In the genomic region with DNA sequence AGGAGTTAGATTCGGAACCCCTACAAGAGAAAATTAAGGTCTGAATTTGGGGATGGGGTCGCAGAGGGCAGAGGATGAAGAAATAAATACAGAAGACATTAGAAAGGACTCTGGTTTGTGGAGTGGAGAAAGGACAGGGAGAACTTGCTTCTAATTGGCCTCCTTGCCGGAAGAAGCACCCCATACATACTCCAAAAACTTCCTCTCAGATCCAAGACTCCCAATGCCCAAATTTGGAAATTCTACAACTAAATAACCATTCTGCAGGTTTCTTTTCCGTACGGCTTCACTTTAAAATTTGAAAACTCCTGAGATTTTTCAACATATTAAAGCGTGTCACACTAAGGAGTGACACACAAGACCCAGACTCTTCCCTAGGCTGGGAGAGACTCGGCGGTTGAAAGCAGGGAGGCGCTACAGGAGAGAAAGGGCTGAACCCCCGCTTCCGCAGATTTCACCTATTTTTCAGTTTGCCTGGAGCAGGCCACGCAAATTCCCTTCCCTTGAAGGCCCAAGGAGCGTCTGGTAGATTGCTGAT, we compare ENCODE assay signal across 8 cellular contexts. TPM values are rescaled to one million over a fixed set of nuclear protein-coding genes. Genes with fewer than 3 reads are reported as not detected.
DNase-seq lines count a peak whose midpoint lies in the region; ATAC-seq and TF ChIP-seq lines count a peak whose summit lies in the region.

No MANE protein-coding gene starts in this region.

- TF ChIP-seq POLR2A in right lobe of liver (IDR thresholded peaks at IDR 0.05) (peak; percentile 19), tibial nerve (IDR thresholded peaks at IDR 0.05) (no peak)

- peak overlapping the region; percentile 93 to 94 (median 94) for H3K27ac ChIP-seq in right lobe of liver
- H3K27ac ChIP-seq in tibial nerve: peak overlapping the region; percentile 88 to 98 (median 92)

- H3F3A ChIP-seq in Loucy (ENCODE audit: low read depth): peaks cover 7% of the 10 kb centered on the region; the same call in 1 of the 2 replicates

- CTCF ChIA-PET in MCF 10A (lab: Yijun Ruan, JAX): interaction anchor here (0.6 kb wide), 1 partner anchor 183 kb away, joined by 3 read pairs; no protein-coding TSS in a partner anchor

- H3K4me1 ChIP-seq in Loucy (ENCODE audit: insufficient read depth, low read length, poor library complexity, severe bottlenecking) (peaks cover 42% of the 10 kb centered on the region), right lobe of liver (peaks cover 0 to 17% (median 9%) of the 10 kb centered on the region in 4 donors), tibial nerve (peaks cover 0 to 34% (median 18%) of the 10 kb centered on the region in 4 donors)

- WGBS in right lobe of liver (ENCODE audit: insufficient coverage, low coverage, low lambda C conversion rate, missing lambda C conversion rate): 6% methylated on average over 13 of the region's 13 CpGs
- WGBS in tibial nerve, 2 donors: 8 to 10% methylated on average over 13 of the region's 13 CpGs

- H2AFZ ChIP-seq in Loucy (ENCODE audit: low read length): peak overlapping the region; percentile 90

- no peaks in the 10 kb centered on the region for H3K27me3 Mint-ChIP-seq in MCF 10A (ENCODE audit: insufficient read depth, unreplicated experiment)

- peaks cover 54% of the 10 kb centered on the region for H3K36me3 Mint-ChIP-seq in MCF 10A (ENCODE audit: insufficient read depth, unreplicated experiment)

- no peak for TF ChIP-seq EP300 in tibial nerve (IDR thresholded peaks at IDR 0.05)

- H3K79me2 ChIP-seq in Loucy (ENCODE audit: insufficient read depth, low read length): peaks cover 54% of the 10 kb centered on the region

- no peak for TF ChIP-seq CTCF in Loucy (conservative IDR thresholded peaks at IDR 0.05; ENCODE audit: low read length)
- no peak for TF ChIP-seq CTCF in MCF 10A (IDR thresholded peaks at IDR 0.05; ENCODE audit: unreplicated experiment)
- no peak for TF ChIP-seq CTCF in right lobe of liver (IDR thresholded peaks at IDR 0.05)
- TF ChIP-seq CTCF in tibial nerve (IDR thresholded peaks at IDR 0.05): no peak

- POLR2A ChIA-PET in MCF 10A (lab: Yijun Ruan, JAX): interaction anchor here (0.8 to 1.7 kb wide), 3 partner anchors 12 to 221 kb away, joined by 3 to 5 read pairs (median 4); no protein-coding TSS in a partner anchor

- H3K4me3 ChIP-seq in Loucy (ENCODE audit: low read length, poor library complexity, severe bottlenecking): peak overlapping the region; percentile 94
- peak overlapping the region; percentile 87 to 97 (median 95) for H3K4me3 ChIP-seq in right lobe of liver
- peak overlapping the region; percentile 84 to 99 (median 96) for H3K4me3 ChIP-seq in tibial nerve

- H3K27ac Mint-ChIP-seq in MCF 10A (ENCODE audit: low read depth, unreplicated experiment): peak overlapping the region; percentile 96

- no peaks in the 10 kb centered on the region for H3K9me3 Mint-ChIP-seq in MCF 10A (ENCODE audit: unreplicated experiment)

- ATAC-seq in right lobe of liver: peak in 3 of 4 donors; percentile 10 to 46 (median 18)

- no peaks in the 10 kb centered on the region for H3K9me3 ChIP-seq in Loucy (ENCODE audit: insufficient read depth, low read depth, low read length)
- H3K9me3 ChIP-seq in right lobe of liver: no peaks in the 10 kb centered on the region
- H3K9me3 ChIP-seq in tibial nerve: no peaks in the 10 kb centered on the region

- H3K36me3 ChIP-seq in Loucy (ENCODE audit: insufficient read depth, low read length) (peaks cover 30% of the 10 kb centered on the region; the same call in 1 of the 2 replicates), right lobe of liver (peaks cover 0 to 34% (median 21%) of the 10 kb centered on the region in 4 donors), tibial nerve (peaks cover 0 to 37% (median 0%) of the 10 kb centered on the region in 3 donors)

- H3K9me2 ChIP-seq in Loucy (replicated peaks; ENCODE audit: low read depth, low read length): no peaks in the 10 kb centered on the region

- peaks cover 6% of the 10 kb centered on the region for H3K27me3 ChIP-seq in Loucy (ENCODE audit: insufficient read depth, low read length, poor library complexity, severe bottlenecking)
- H3K27me3 ChIP-seq in right lobe of liver: no peaks in the 10 kb centered on the region
- H3K27me3 ChIP-seq in tibial nerve: no peaks in the 10 kb centered on the region

- peak overlapping the region; percentile 99 for H3K4me2 ChIP-seq in Loucy (ENCODE audit: low read depth, low read length, poor library complexity, severe bottlenecking)

- H3K4me3 Mint-ChIP-seq in MCF 10A (ENCODE audit: unreplicated experiment): peak overlapping the region; percentile 87

- H4K20me1 ChIP-seq in Loucy (ENCODE audit: insufficient read depth, low read length, poor library complexity, severe bottlenecking): peaks cover 40% of the 10 kb centered on the region

- H3K9ac ChIP-seq in Loucy (ENCODE audit: low read depth, low read length, poor library complexity, severe bottlenecking): peak overlapping the region; percentile 98

- BruUV-seq in MCF 10A (replicated peaks; lab: Mats Ljungman, UMichigan): TSS peak; percentile 64

- intact Hi-C loops in MCF 10A (cut with micrococcal nuclease): loop anchor here (5.0 kb wide), 3 partner anchors 186 to 329 kb away; a partner anchor contains a TSS
- intact Hi-C loops in right lobe of liver (cut with DNase I): no loop called here

- DNase-seq in NCI-H146 (lab: John Stamatoyannopoulos, UW) (peak; percentile 23), NCI-H146 treated with DMSO at 0.1 percent for 48 hours (lab: John Stamatoyannopoulos, UW; ENCODE audit: unreplicated experiment) (no peak), MCF 10A (ENCODE audit: unreplicated experiment) (peak; percentile 50), right lobe of liver (no peak), tibial nerve (ENCODE audit: low spot score in 2 of 2) (no peak), GOT3 (lab: John Stamatoyannopoulos, UW) (no peak)
- no peak for DNase-seq in effector CD4-positive, alpha-beta T cell

- peaks cover 36% of the 10 kb centered on the region for H3K4me1 Mint-ChIP-seq in MCF 10A (ENCODE audit: insufficient read depth, unreplicated experiment)

RNA-seq across cellular contexts. Expression of a gene that starts 0.5 kb away (rescaled TPM):
- 32.8 and 35.4 TPM in 2 replicates for total RNA-seq in MCF 10A (2022)
- total RNA-seq in right lobe of liver: 1 to 10 TPM; 1.5 to 5.0 (median 3.7) TPM
- total RNA-seq in tibial nerve: 10 to 100 TPM in 2 of 4 donors, 1 to 10 TPM in 2; 1.7 to 15.6 (median 9.9) TPM

RNA-seq across cellular contexts. Expression of a gene that starts 0.9 kb away (rescaled TPM):
- total RNA-seq in MCF 10A (2022) (1,343 and 1,536 TPM in 2 replicates), right lobe of liver (100 to 1,000 TPM; 241 to 478 (median 297) TPM), tibial nerve (1,000 to 10,000 TPM in 3 of 4 donors, 100 to 1,000 TPM in 1; 798 to 1,730 (median 1,241) TPM)

RNA-seq across cellular contexts. Expression of a gene that starts 37.4 kb away (rescaled TPM):
- total RNA-seq in MCF 10A (2022): 58.3 and 60.7 TPM in 2 replicates
- total RNA-seq in right lobe of liver: 10 to 100 TPM; 18.3 to 28.3 (median 23.9) TPM
- total RNA-seq in tibial nerve: 10 to 100 TPM; 11.8 to 31.9 (median 18.0) TPM

Comparison
In these comparisons a context has a peak if more than half of its experiments do, and no peak if none do; other contexts are left out.
1. DNase-seq: peak in NCI-H146 (single experiment) and MCF 10A (single experiment); none in NCI-H146 treated with DMSO at 0.1 percent for 48 hours (single experiment), right lobe of liver (0 of 3), tibial nerve (0 of 2), effector CD4-positive, alpha-beta T cell (single experiment) and GOT3 (single experiment).
2. Peak in every context shown above with its lines, with median percentiles within 50 percentile points of each other: H3K4me3 ChIP-seq.